12 cellular contexts compared by ENCODE assay signal in the genomic region with DNA sequence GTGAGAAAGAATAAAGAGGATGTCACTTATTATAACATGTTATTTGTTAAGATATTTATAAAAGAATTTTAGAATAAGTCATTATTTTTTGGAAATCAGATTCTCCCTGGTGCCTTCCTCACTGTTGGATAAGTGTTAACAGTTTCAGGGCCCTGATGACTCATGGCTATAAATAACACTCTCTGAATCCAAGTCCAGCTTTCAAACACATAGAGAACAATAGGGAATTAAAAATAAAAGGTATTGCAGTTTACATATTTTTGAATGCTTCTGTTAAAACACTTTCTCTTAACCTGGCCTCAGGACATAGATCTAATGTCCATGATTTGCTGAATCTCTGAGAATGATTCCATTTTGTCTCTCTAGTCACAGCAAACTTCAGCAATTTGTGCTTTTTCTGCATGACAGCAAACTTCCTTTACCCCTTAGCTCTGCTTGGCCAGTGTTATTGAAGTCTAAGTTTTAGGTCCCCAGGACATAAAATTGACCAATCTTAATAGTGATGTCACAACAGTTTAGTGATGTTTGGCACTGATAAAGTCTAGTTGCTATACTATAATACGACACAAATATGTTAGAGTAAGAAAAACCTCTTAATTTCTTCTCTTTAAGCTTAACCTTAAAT.
A peak's percentile ranks its signal among the peaks of the same experiment; 100 is the strongest.
DNase-seq lines count a peak whose midpoint lies in the region; ATAC-seq, FAIRE-seq and TF ChIP-seq lines count a peak whose summit lies in the region.
"Had no signal": no experiment of that assay in that cellular context is flagged by ENCODE, and none has a peak within 500 bp of the region (broad histone marks: within the 10 kb centered on the region; RNA-seq: fewer than 3 reads in every experiment).

No MANE protein-coding gene starts in this region.

- intact Hi-C loops in psoas muscle (cut with DNase I): no loop called here

- peaks cover 5% of the 10 kb centered on the region for H3K4me1 ChIP-seq in RWPE2 (ENCODE audit: insufficient read depth, poor library complexity, severe bottlenecking)
- H3K4me1 ChIP-seq in psoas muscle: peaks cover 13% of the 10 kb centered on the region

- ATAC-seq in RWPE2 (ENCODE audit: low read depth) (peak; percentile 70; the same call in 2 of the 3 replicates), psoas muscle (peak; percentile 63 to 90 (median 76)), HG02588 (IDR thresholded peaks at IDR 0.05; ENCODE audit: unreplicated experiment) (no peak), HG02623 (IDR thresholded peaks at IDR 0.05; ENCODE audit: unreplicated experiment) (no peak)

- no peak overlapping the region for H3K4me3 ChIP-seq in RWPE2 (ENCODE audit: severe bottlenecking)
- H3K4me3 ChIP-seq in foreskin fibroblast (ENCODE audit: low read depth in 1 of 2, low read length in 2 of 2): no peak overlapping the region
- no peak overlapping the region for H3K4me3 ChIP-seq in psoas muscle

- H3K36me3 ChIP-seq in RWPE2 (ENCODE audit: low read depth): no peaks in the 10 kb centered on the region
- H3K36me3 ChIP-seq in psoas muscle (ENCODE audit: insufficient read depth in 1 of 2, low read depth in 1 of 2): no peaks in the 10 kb centered on the region

- WGBS in psoas muscle, 3 donors: 75 to 83% (median 81%) methylated on average over 1 of the region's 1 CpG

- H3K27ac ChIP-seq in RWPE2 (ENCODE audit: poor library complexity, severe bottlenecking): no peak overlapping the region
- H3K27ac ChIP-seq in psoas muscle: peak overlapping the region; percentile 25

- no peak for TF ChIP-seq POLR2A in H54 (IDR thresholded peaks at IDR 0.05; ENCODE audit: low read depth, low read length)

- no peak for DNase-seq in H54 (ENCODE audit: insufficient read length, low spot score)
- no peak for DNase-seq in RWPE2 (ENCODE audit: low spot score)
- DNase-seq in foreskin fibroblast: peak; percentile 48 to 75
- no peak for DNase-seq in psoas muscle
- DNase-seq in T-helper 9 cell: no peak
- DNase-seq in stimulated activated CD4-positive, alpha-beta T cell treated with anti-CD3 and anti-CD28 coated beads, Interleukin-4, amount 100 ng/mL, for 4 hours: no peak
- DNase-seq: activated effector memory CD4-positive, alpha-beta T cell treated with Interleukin-2 at 50 U/mL for 16 hours; head of caudate nucleus; NCI-H2029; stimulated activated naive CD4-positive, alpha-beta T cell had no signal

- no peaks in the 10 kb centered on the region for H3K9me3 ChIP-seq in RWPE2 (ENCODE audit: severe bottlenecking)
- H3K9me3 ChIP-seq in psoas muscle: no peaks in the 10 kb centered on the region

- peak; percentile 69 for FAIRE-seq in H54 (lab: Jason Lieb, UNC)

- no peak for TF ChIP-seq CTCF in RWPE2 (IDR thresholded peaks at IDR 0.05; ENCODE audit: poor library complexity, severe bottlenecking)
- TF ChIP-seq CTCF in foreskin fibroblast (IDR thresholded peaks at IDR 0.05; ENCODE audit: low read depth, low read length): no peak
- no peak for TF ChIP-seq CTCF in psoas muscle (IDR thresholded peaks at IDR 0.05)

- H3K27me3 ChIP-seq in RWPE2 (ENCODE audit: insufficient read depth, poor library complexity, severe bottlenecking) (no peaks in the 10 kb centered on the region), psoas muscle (ENCODE audit: insufficient read depth in 3 of 3, low read length in 2 of 3) (no peaks in the 10 kb centered on the region)

Comparison
In these comparisons a context has a peak if more than half of its experiments do, and no peak if none do; other contexts are left out.
1. DNase-seq: peak in foreskin fibroblast (2 of 2); none in H54 (single experiment), RWPE2 (single experiment), psoas muscle (0 of 2), T-helper 9 cell (single experiment) and stimulated activated CD4-positive, alpha-beta T cell treated with anti-CD3 and anti-CD28 coated beads, Interleukin-4, amount 100 ng/mL, for 4 hours (0 of 2).
2. ATAC-seq: peak in RWPE2 (single experiment) and psoas muscle (4 of 4); none in HG02588 (single experiment) and HG02623 (single experiment).